ENCODE assay signal across 14 cellular contexts in the genomic region with DNA sequence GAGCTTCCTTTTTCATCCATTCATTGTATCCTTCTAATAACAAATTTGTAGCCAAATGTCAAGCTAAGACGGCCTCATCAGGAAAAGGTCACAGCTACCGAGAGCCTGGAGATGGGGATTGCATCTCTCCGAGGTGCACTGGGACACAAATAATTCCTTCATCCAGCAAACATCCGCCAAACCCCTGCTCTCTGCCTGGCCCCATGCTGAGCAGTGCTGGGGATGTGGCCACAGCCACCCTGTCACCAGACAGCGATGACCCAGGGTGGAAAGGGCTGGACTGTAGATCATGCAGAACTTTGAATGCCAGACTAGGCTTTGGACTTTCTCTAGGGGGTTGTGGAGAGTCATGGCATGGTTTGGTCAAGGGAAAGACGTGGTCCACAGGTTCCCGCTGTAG. TPM values are rescaled to one million over a fixed set of nuclear protein-coding genes. Genes with fewer than 3 reads are reported as not detected.
DNase-seq lines count a peak whose midpoint lies in the region; ATAC-seq and TF ChIP-seq lines count a peak whose summit lies in the region.
"Had no signal": no experiment of that assay in that cellular context is flagged by ENCODE, and none has a peak within 500 bp of the region (broad histone marks: within the 10 kb centered on the region; RNA-seq: fewer than 3 reads in every experiment).

No MANE protein-coding gene starts in this region.

- H3K36me3 ChIP-seq in NT2/D1 (ENCODE audit: insufficient read depth, insufficient read length, low read length) (peaks cover 68% of the 10 kb centered on the region), mammary epithelial cell (ENCODE audit: insufficient read depth, low read length) (peaks cover 15% of the 10 kb centered on the region), trophoblast cell (ENCODE audit: control insufficient read depth in 1 of 2, insufficient read depth in 2 of 2, low read length in 2 of 2) (peaks cover 59 to 60% of the 10 kb centered on the region in 2 experiments)

- H4K91ac ChIP-seq in trophoblast cell (ENCODE audit: low read depth, low read length), result no peak overlapping the region

- H3K4me3 Mint-ChIP-seq in activated T-cell treated with anti-CD3 and anti-CD28 coated beads, Interleukin-2, amount 50 U/mL, for 24 hours, result peak overlapping the region; percentile 96

- no peaks in the 10 kb centered on the region for H4K20me1 ChIP-seq in mammary epithelial cell (ENCODE audit: insufficient read depth, low read length)

- peak overlapping the region; percentile 96 for H3K27ac Mint-ChIP-seq in activated T-cell treated with anti-CD3 and anti-CD28 coated beads, Interleukin-2, amount 50 U/mL, for 24 hours

- H3K4me1 ChIP-seq in NT2/D1 (ENCODE audit: insufficient read depth, insufficient read length) (peaks cover 4% of the 10 kb centered on the region), mammary epithelial cell (ENCODE audit: insufficient read depth, low read length) (peaks cover 16% of the 10 kb centered on the region), trophoblast cell (ENCODE audit: control insufficient read depth in 1 of 2, insufficient read depth in 2 of 2, low read length in 2 of 2) (peaks cover 6 to 10% of the 10 kb centered on the region in 2 experiments)

- H3K4me2 ChIP-seq in mammary epithelial cell (ENCODE audit: insufficient read depth, low read depth, low read length) (peak overlapping the region; percentile 87), trophoblast cell (ENCODE audit: low read length) (no peak overlapping the region)

- no peaks in the 10 kb centered on the region for H3K9me3 ChIP-seq in NT2/D1 (ENCODE audit: insufficient read depth, low read length)
- no peaks in the 10 kb centered on the region for H3K9me3 ChIP-seq in mammary epithelial cell (replicated peaks; ENCODE audit: insufficient read depth, low read length)
- peaks cover 2% of the 10 kb centered on the region for H3K9me3 ChIP-seq in trophoblast cell (ENCODE audit: insufficient read depth, low read depth, low read length)

- H3K9me3 Mint-ChIP-seq in activated T-cell treated with anti-CD3 and anti-CD28 coated beads, Interleukin-2, amount 50 U/mL, for 24 hours, result peaks cover 5% of the 10 kb centered on the region

- no peak overlapping the region for H2AK5ac ChIP-seq in trophoblast cell (ENCODE audit: low read length)

- peaks cover 65% of the 10 kb centered on the region for H3K36me3 Mint-ChIP-seq in activated T-cell treated with anti-CD3 and anti-CD28 coated beads, Interleukin-2, amount 50 U/mL, for 24 hours (ENCODE audit: low read depth)

- H3K79me2 ChIP-seq in mammary epithelial cell (ENCODE audit: insufficient read depth, low read length), result peaks cover 61% of the 10 kb centered on the region
- H3K79me2 ChIP-seq in trophoblast cell (ENCODE audit: control insufficient read depth, insufficient read depth, low read length, poor library complexity), result peaks cover 12% of the 10 kb centered on the region

- ATAC-seq in GM19328 (IDR thresholded peaks at IDR 0.05; ENCODE audit: unreplicated experiment) (no peak), Right ventricle myocardium superior (ENCODE audit: poor library complexity) (no peak)
- ATAC-seq: left lobe of liver had no signal

- no TSS peak for BruUV-seq in mammary epithelial cell (replicated peaks; lab: Mats Ljungman, UMichigan)

- H3K4ac ChIP-seq in trophoblast cell (ENCODE audit: low read depth, low read length), result peak overlapping the region; percentile 39

- intact Hi-C loops in mammary epithelial cell (cut with micrococcal nuclease), result loop anchor here (5.0 to 10.0 kb wide), 2 partner anchors 88 to 121 kb away; partner anchors contain the start of gene BCAM
- intact Hi-C loops in Right ventricle myocardium superior (cut with DNase I), result no loop called here

- H3K4me1 Mint-ChIP-seq in activated T-cell treated with anti-CD3 and anti-CD28 coated beads, Interleukin-2, amount 50 U/mL, for 24 hours (ENCODE audit: low read depth), result peaks cover 41% of the 10 kb centered on the region

- H2BK120ac ChIP-seq in trophoblast cell (ENCODE audit: insufficient read depth, low read length, poor library complexity), result no peak overlapping the region

- H3K23ac ChIP-seq in trophoblast cell (ENCODE audit: low read length), result no peak overlapping the region

- no peak overlapping the region for H2BK5ac ChIP-seq in trophoblast cell (ENCODE audit: low read depth, low read length, poor library complexity)

- no peaks in the 10 kb centered on the region for H3K27me3 Mint-ChIP-seq in activated T-cell treated with anti-CD3 and anti-CD28 coated beads, Interleukin-2, amount 50 U/mL, for 24 hours

- dilution Hi-C loops in mammary epithelial cell (cut with HindIII; ENCODE audit: low sequenced_read_pairs), result no loop called here

- DNase-seq in activated T-cell treated with anti-CD3 and anti-CD28 coated beads, Interleukin-2, amount 50 U/mL, for 24 hours, result no peak
- DNase-seq in activated T-cell treated with anti-CD3 and anti-CD28 coated beads for 4 hours, result no peak
- no peak for DNase-seq in NT2/D1 (ENCODE audit: low read depth, low spot score)
- DNase-seq in mammary epithelial cell, result no peak
- DNase-seq in trophoblast cell, result no peak
- DNase-seq in stimulated activated CD4-positive, alpha-beta T cell treated with anti-CD3 and anti-CD28 coated beads, Interleukin-4, amount 100 ng/mL, for 4 hours, result no peak
- no peak for DNase-seq in Right ventricle myocardium superior
- DNase-seq: activated naive CD4-positive, alpha-beta T cell; OCI-M1 had no signal

- H2AFZ ChIP-seq in mammary epithelial cell (ENCODE audit: low read depth, low read length), result no peak overlapping the region
- no peak overlapping the region for H2AFZ ChIP-seq in trophoblast cell (ENCODE audit: insufficient read depth, low read length, poor library complexity)

- peaks cover 5% of the 10 kb centered on the region for H3K79me1 ChIP-seq in trophoblast cell (ENCODE audit: low read length)

- H4K12ac ChIP-seq in trophoblast cell (ENCODE audit: low read depth, low read length), result no peak overlapping the region

- H3K14ac ChIP-seq in trophoblast cell (ENCODE audit: low read length), result no peak overlapping the region

- H3K18ac ChIP-seq in trophoblast cell (ENCODE audit: low read length), result no peak overlapping the region

- H3K4me3 ChIP-seq in NT2/D1 (ENCODE audit: insufficient read length, low read depth) (no peak overlapping the region), mammary epithelial cell (replicated peaks in 1 of 3; ENCODE audit: insufficient read depth in 1 of 3, low read depth in 2 of 3, low read length in 3 of 3) (no peak overlapping the region), trophoblast cell (ENCODE audit: low read depth, low read length) (no peak overlapping the region)

- 89% methylated on average over 7 of the region's 7 CpGs for WGBS in mammary epithelial cell (ENCODE audit: low coverage, missing lambda C conversion rate)
- no CpG with 5 or more reads among the region's 7 CpGs for WGBS in trophoblast cell (ENCODE audit: extremely low coverage, insufficient coverage, insufficient read length)

- CTCF ChIA-PET in mammary epithelial cell (lab: Charles Lee; ENCODE audit: low non-redundant PET), result no interaction called here

- H4K8ac ChIP-seq in trophoblast cell (ENCODE audit: low read depth, low read length), result no peak overlapping the region

- H3K9ac ChIP-seq in NT2/D1 (ENCODE audit: insufficient read length, low read depth) (peak overlapping the region; percentile 2), mammary epithelial cell (ENCODE audit: insufficient read depth, low read length) (no peak overlapping the region), trophoblast cell (ENCODE audit: low read length) (no peak overlapping the region)

- no peak overlapping the region for H3K27ac ChIP-seq in mammary epithelial cell (ENCODE audit: insufficient read depth, low read depth, low read length)
- no peak overlapping the region for H3K27ac ChIP-seq in trophoblast cell (ENCODE audit: low read depth, low read length)

- no peak overlapping the region for H2BK12ac ChIP-seq in trophoblast cell (ENCODE audit: low read length)

- in situ Hi-C loops in mammary epithelial cell (cut with MboI; ENCODE audit: low sequenced_read_pairs in 2 of 2), result no loop called here

- H3K27me3 ChIP-seq in NT2/D1 (ENCODE audit: insufficient read depth, insufficient read length) (no peaks in the 10 kb centered on the region), mammary epithelial cell (ENCODE audit: insufficient read depth, low read length) (no peaks in the 10 kb centered on the region), trophoblast cell (ENCODE audit: insufficient read depth, low read length) (no peaks in the 10 kb centered on the region)

- TF ChIP-seq CTCF in mammary epithelial cell (conservative IDR thresholded peaks at IDR 0.05 in 1 of 2, IDR thresholded peaks at IDR 0.05 in 1 of 2; ENCODE audit: extremely low read depth in 1 of 2, insufficient read depth in 1 of 2, low read depth in 1 of 2, low read length in 2 of 2), result no peak

RNA-seq across cellular contexts. Expression of gene TOMM40, which starts 1.9 kb away (rescaled TPM):
- total RNA-seq in mammary epithelial cell (100 to 1,000 TPM in 1 of 2 donors, 10 to 100 TPM in 1; 51.3 to 110 TPM), Right ventricle myocardium superior (48.9 TPM)
- polyA plus RNA-seq in mammary epithelial cell, result 132 TPM
- polyA minus RNA-seq in mammary epithelial cell, result 66.3 TPM
- polyA plus RNA-seq in trophoblast cell (2013), result 49.1 and 50.5 TPM in 2 replicates

RNA-seq across cellular contexts. Expression of gene APOE, which starts 12.7 kb away (rescaled TPM):
- total RNA-seq in mammary epithelial cell (100 to 1,000 TPM in 1 of 2 donors, 10 to 100 TPM in 1; 11.9 to 202 TPM), Right ventricle myocardium superior (13.6 TPM)
- polyA plus RNA-seq in mammary epithelial cell, result 19.9 TPM
- polyA minus RNA-seq in mammary epithelial cell, result 1.4 TPM
- polyA plus RNA-seq in trophoblast cell (2013), result 836 and 837 TPM in 2 replicates

RNA-seq across cellular contexts. Expression of gene APOC1, which starts 21.5 kb away (rescaled TPM):
- total RNA-seq in mammary epithelial cell, result 10 to 100 TPM in 1 of 2 donors, 1 to 10 TPM in 1; 1.0 to 13.6 TPM
- polyA plus RNA-seq in mammary epithelial cell, result 11.9 TPM
- 7.6 TPM for polyA minus RNA-seq in mammary epithelial cell
- polyA plus RNA-seq in trophoblast cell (2013), result 192 and 210 TPM in 2 replicates
- 1.00 TPM for total RNA-seq in Right ventricle myocardium superior

RNA-seq across cellular contexts. Expression of gene NECTIN2, which starts 46.8 kb away (rescaled TPM):
- total RNA-seq in mammary epithelial cell, result 10 to 100 TPM; 51.0 to 74.5 TPM
- 48.6 TPM for polyA plus RNA-seq in mammary epithelial cell
- 66.6 TPM for polyA minus RNA-seq in mammary epithelial cell
- polyA plus RNA-seq in trophoblast cell (2013), result 281 and 282 TPM in 2 replicates
- total RNA-seq in Right ventricle myocardium superior, result 36.9 TPM

RNA-seq across cellular contexts. Expression of gene APOC4, which starts 49.1 kb away (rescaled TPM):
- total RNA-seq in mammary epithelial cell (not detected), Right ventricle myocardium superior (not detected)
- polyA plus RNA-seq in mammary epithelial cell, result not detected
- not detected for polyA minus RNA-seq in mammary epithelial cell
- polyA plus RNA-seq in trophoblast cell (2013), result not detected in 2 replicates
- total RNA-seq: posterior vena cava, temporal lobe had no signal
- polyA plus RNA-seq: AG04450 had no signal
